Comparison of ENCODE assay signal across 9 cellular contexts in the genomic region with DNA sequence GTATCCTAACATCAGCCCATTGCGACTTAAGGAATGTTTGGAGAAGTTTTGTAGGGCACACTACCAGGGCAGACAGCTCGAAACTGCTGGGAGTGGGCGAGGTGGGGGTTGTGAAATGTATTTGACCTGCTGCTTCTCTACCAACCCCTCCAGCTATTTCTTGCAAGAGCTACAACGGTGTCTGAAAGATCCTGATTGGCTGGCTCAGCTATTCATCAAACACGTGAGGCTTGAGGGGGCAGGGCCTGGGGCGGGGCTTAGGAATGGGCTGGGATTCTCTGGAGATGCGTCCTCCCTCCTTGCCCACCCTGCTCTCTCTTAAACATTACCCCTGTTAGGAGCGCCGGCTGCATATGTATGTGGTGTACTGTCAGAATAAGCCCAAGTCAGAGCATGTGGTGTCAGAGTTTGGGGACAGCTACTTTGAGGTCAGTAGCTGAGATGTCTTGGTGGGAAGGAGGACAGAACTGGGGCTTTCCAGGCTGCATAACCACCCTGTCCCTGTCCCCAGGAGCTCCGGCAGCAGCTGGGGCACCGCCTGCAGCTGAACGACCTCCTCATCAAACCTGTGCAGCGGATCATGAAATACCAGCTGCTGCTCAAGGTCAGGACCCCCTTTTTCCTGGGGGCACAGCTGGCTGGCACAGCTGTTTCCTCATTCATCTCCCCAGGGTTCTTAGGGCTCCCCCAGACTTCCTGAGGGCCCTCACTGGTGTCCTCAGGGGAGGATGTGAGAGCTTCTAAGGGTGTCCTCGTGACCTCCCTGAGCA. TPM values are rescaled to one million over a fixed set of nuclear protein-coding genes. Genes with fewer than 3 reads are reported as not detected.
DNase-seq lines count a peak whose midpoint lies in the region; ATAC-seq, FAIRE-seq and TF ChIP-seq lines count a peak whose summit lies in the region.
"Had no signal": no experiment of that assay in that cellular context is flagged by ENCODE, and none has a peak within 500 bp of the region (broad histone marks: within the 10 kb centered on the region; RNA-seq: fewer than 3 reads in every experiment).

No MANE protein-coding gene starts in this region.

- H3K4me3 Mint-ChIP-seq in stimulated activated effector memory CD8-positive, alpha-beta T cell treated with anti-CD3 and anti-CD28 coated beads, Interleukin-12 subunit alpha, Interleukin-12 subunit beta, amount 100 ng/mL, for 72 hours, result no peak overlapping the region

- H3K27ac ChIP-seq in heart right ventricle, result peak overlapping the region in 3 of 10 donors; percentile 0 to 31 (median 11)
- H3K27ac ChIP-seq: skin epidermis had no signal

- peaks cover 0 to 80% (median under 1%) of the 10 kb centered on the region in 7 donors for H3K27me3 ChIP-seq in heart right ventricle

- no peaks in the 10 kb centered on the region for H3K9me3 ChIP-seq in heart right ventricle

- DNase-seq in GM12891 (ENCODE audit: insufficient read length, low spot score) (peak; percentile 61), heart right ventricle (peak; percentile 58 to 75), H4 (ENCODE audit: low spot score) (no peak), NCI-H1048 (lab: John Stamatoyannopoulos, UW) (no peak)
- no peak for DNase-seq in stimulated activated effector memory CD8-positive, alpha-beta T cell treated with anti-CD3 and anti-CD28 coated beads, Interleukin-12 subunit alpha, Interleukin-12 subunit beta, amount 100 ng/mL, for 72 hours (ENCODE audit: low spot score in 2 of 2)

- peaks cover 0 to 82% (median 33%) of the 10 kb centered on the region in 9 donors for H3K4me1 ChIP-seq in heart right ventricle

- intact Hi-C loops in heart right ventricle (cut with DNase I), result no loop called here

- ATAC-seq in GM19397 (IDR thresholded peaks at IDR 0.05; ENCODE audit: unreplicated experiment) (peak; percentile 57), HG03469 (IDR thresholded peaks at IDR 0.05; ENCODE audit: unreplicated experiment) (peak; percentile 45), heart right ventricle (no peak)
- ATAC-seq in stimulated activated effector memory CD8-positive, alpha-beta T cell treated with anti-CD3 and anti-CD28 coated beads, Interleukin-12 subunit alpha, Interleukin-12 subunit beta, amount 100 ng/mL, for 72 hours, result no peak

- no peak for TF ChIP-seq POLR2A in GM12891 (IDR thresholded peaks at IDR 0.05; ENCODE audit: low read depth, low read length)

- peak overlapping the region in 1 of 10 donors; percentile 25 for H3K4me3 ChIP-seq in heart right ventricle
- H3K4me3 ChIP-seq: skin epidermis had no signal

- H3K4me1 Mint-ChIP-seq in stimulated activated effector memory CD8-positive, alpha-beta T cell treated with anti-CD3 and anti-CD28 coated beads, Interleukin-12 subunit alpha, Interleukin-12 subunit beta, amount 100 ng/mL, for 72 hours, result peaks cover 17% of the 10 kb centered on the region

- H3K36me3 Mint-ChIP-seq in stimulated activated effector memory CD8-positive, alpha-beta T cell treated with anti-CD3 and anti-CD28 coated beads, Interleukin-12 subunit alpha, Interleukin-12 subunit beta, amount 100 ng/mL, for 72 hours, result peaks cover 4% of the 10 kb centered on the region

- TF ChIP-seq CTCF in heart right ventricle (IDR thresholded peaks at IDR 0.05), result no peak

- H3K36me3 ChIP-seq in heart right ventricle, result peaks cover 0 to 29% (median 6%) of the 10 kb centered on the region in 9 donors

- 62 to 66% methylated on average over 14 of the region's 14 CpGs for WGBS in heart right ventricle, 2 donors

- FAIRE-seq in GM12891 (lab: Jason Lieb, UNC), result peak; percentile 86
- FAIRE-seq: colon had no signal

- H3K9me3 Mint-ChIP-seq in stimulated activated effector memory CD8-positive, alpha-beta T cell treated with anti-CD3 and anti-CD28 coated beads, Interleukin-12 subunit alpha, Interleukin-12 subunit beta, amount 100 ng/mL, for 72 hours, result no peaks in the 10 kb centered on the region

- no peak overlapping the region for H3K27ac Mint-ChIP-seq in stimulated activated effector memory CD8-positive, alpha-beta T cell treated with anti-CD3 and anti-CD28 coated beads, Interleukin-12 subunit alpha, Interleukin-12 subunit beta, amount 100 ng/mL, for 72 hours

TF ChIP-seq in GM12891, 5 proteins besides CTCF, POLR2A, EP300 and RAD21:
- no peak for TF ChIP-seq TAF1 (IDR thresholded peaks at IDR 0.05; ENCODE audit: low read depth, low read length)
- TF ChIP-seq SPI1 (IDR thresholded peaks at IDR 0.05; ENCODE audit: low read depth, low read length), result no peak
- TF ChIP-seq PAX5 (IDR thresholded peaks at IDR 0.05; ENCODE audit: insufficient read depth, low read length, severe bottlenecking), result no peak
- no peak for TF ChIP-seq POLR2AphosphoS5 (IDR thresholded peaks at IDR 0.05; ENCODE audit: low read depth, low read length)
- no peak for TF ChIP-seq POU2F2 (IDR thresholded peaks at IDR 0.05; ENCODE audit: low read depth, low read length)

RNA-seq across cellular contexts. Expression of gene ARHGEF25, which starts 3.1 kb away (rescaled TPM):
- polyA plus RNA-seq in GM12891 (2012; ENCODE audit: low read depth, missing spikeins), result 3.0 TPM
- total RNA-seq in heart right ventricle, result 10 to 100 TPM in 3 of 10 donors, 1 to 10 TPM in 7; 5.0 to 17.6 (median 7.5) TPM
- polyA plus RNA-seq in heart right ventricle, result 10 to 100 TPM; 13.1 to 49.2 TPM
- 8.5 and 11.7 TPM in 2 replicates for total RNA-seq in H4 (2014; rRNA removed; shearing (Covaris generic))

RNA-seq across cellular contexts. Expression of gene DTX3, which starts 9.7 kb away (rescaled TPM):
- 27.6 TPM for polyA plus RNA-seq in GM12891 (2012; ENCODE audit: low read depth, missing spikeins)
- 10 to 100 TPM; 16.9 to 30.2 (median 22.2) TPM for total RNA-seq in heart right ventricle
- polyA plus RNA-seq in heart right ventricle, result 10 to 100 TPM; 20.9 to 58.2 TPM
- 7.3 and 10.7 TPM in 2 replicates for total RNA-seq in H4 (2014; rRNA removed; shearing (Covaris generic))

RNA-seq across cellular contexts. Expression of gene B4GALNT1, which starts 18.6 kb away (rescaled TPM):
- 0.10 TPM for polyA plus RNA-seq in GM12891 (2012; ENCODE audit: low read depth, missing spikeins)
- total RNA-seq in heart right ventricle, result 1 to 10 TPM; 2.0 to 9.3 (median 5.5) TPM
- 1 to 10 TPM; 2.4 to 5.3 TPM for polyA plus RNA-seq in heart right ventricle
- total RNA-seq in H4 (2014; rRNA removed; shearing (Covaris generic)), result 64.3 and 77.3 TPM in 2 replicates

RNA-seq across cellular contexts. Expression of gene PIP4K2C, which starts 23.4 kb away (rescaled TPM):
- polyA plus RNA-seq in GM12891 (2012; ENCODE audit: low read depth, missing spikeins), result 12.1 TPM
- 10 to 100 TPM in 9 of 10 donors, 1 to 10 TPM in 1; 9.6 to 17.2 (median 14.7) TPM for total RNA-seq in heart right ventricle
- polyA plus RNA-seq in heart right ventricle, result 10 to 100 TPM in 1 of 2 donors, 1 to 10 TPM in 1; 5.8 to 13.6 TPM
- 24.4 and 27.2 TPM in 2 replicates for total RNA-seq in H4 (2014; rRNA removed; shearing (Covaris generic))

Comparison
In these comparisons a context has a peak if more than half of its experiments do, and no peak if none do; other contexts are left out.
1. DNase-seq: peak in GM12891 (single experiment) and heart right ventricle (2 of 2); none in stimulated activated effector memory CD8-positive, alpha-beta T cell treated with anti-CD3 and anti-CD28 coated beads, Interleukin-12 subunit alpha, Interleukin-12 subunit beta, amount 100 ng/mL, for 72 hours (0 of 2), H4 (single experiment) and NCI-H1048 (single experiment).
2. ATAC-seq: peak in GM19397 (single experiment) and HG03469 (single experiment); none in heart right ventricle (0 of 8) and stimulated activated effector memory CD8-positive, alpha-beta T cell treated with anti-CD3 and anti-CD28 coated beads, Interleukin-12 subunit alpha, Interleukin-12 subunit beta, amount 100 ng/mL, for 72 hours (single experiment).